Comparison of ENCODE assay signal across 1 cellular context in the genomic region with DNA sequence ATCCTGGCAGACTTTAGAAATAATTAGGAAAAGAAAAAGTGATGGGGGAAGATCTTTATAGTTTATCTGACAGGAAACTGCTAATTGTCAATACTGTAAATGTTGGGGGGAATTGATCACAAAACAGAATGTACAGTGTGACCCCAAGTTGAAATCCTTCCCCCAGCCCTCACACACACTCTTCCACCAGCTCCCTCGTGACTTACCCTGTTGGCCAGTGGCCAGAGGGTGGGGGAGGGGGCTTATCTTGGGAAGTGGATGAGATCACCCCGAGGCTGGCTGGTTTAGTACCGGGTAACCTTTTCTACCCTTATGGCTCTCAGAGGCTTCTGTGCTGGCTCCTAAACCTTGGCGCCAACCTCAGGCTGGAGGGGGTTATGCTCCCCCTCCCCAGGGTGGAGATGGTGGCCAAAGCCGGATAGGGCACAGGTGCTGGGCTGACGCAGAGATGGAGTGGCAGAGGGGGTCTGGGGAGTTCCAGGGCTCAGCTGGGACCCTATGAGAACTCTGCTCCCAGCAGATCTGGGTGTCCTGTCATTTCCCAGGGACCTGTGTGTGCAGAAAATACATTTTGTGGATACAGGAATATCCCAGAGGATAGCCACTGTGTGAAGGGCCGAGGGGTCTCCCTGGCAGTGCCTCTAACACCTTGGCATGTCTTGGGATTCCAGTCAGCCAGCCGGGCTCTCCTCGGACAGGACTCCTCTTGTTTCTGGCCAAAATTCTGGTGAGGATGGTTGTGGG.
TF ChIP-seq lines count a peak whose summit lies in the region.

No MANE protein-coding gene starts in this region.

TF ChIP-seq in IMR-90, 13 proteins besides CTCF, POLR2A, EP300 and RAD21 (continued from another document):
- TF ChIP-seq USF2 (IDR thresholded peaks at IDR 0.05; ENCODE audit: low read depth, low read length) (peak; percentile 76), RFX5 (IDR thresholded peaks at IDR 0.05; ENCODE audit: low read depth, low read length) (no peak), SMC3 (IDR thresholded peaks at IDR 0.05; ENCODE audit: low read depth, low read length) (no peak), MAFK (IDR thresholded peaks at IDR 0.05; ENCODE audit: low read depth, low read length) (no peak), CEBPB (IDR thresholded peaks at IDR 0.05; ENCODE audit: low read depth, low read length) (no peak), FOS (IDR thresholded peaks at IDR 0.05; ENCODE audit: low read depth, low read length) (0 out of 2 replicates have a peak, but pooled peaks have one; percentile 24), CHD1 (IDR thresholded peaks at IDR 0.05; ENCODE audit: low read depth, low read length) (0 out of 2 replicates have a peak, but pooled peaks have one; percentile 70)
